Comparison of ENCODE assay signal across 16 cellular contexts in genomic region chr5:68891718-68892117, GRCh38.
DNase-seq lines count a peak whose midpoint lies in the region; ATAC-seq lines count a peak whose summit lies in the region.
"Had no signal": no experiment of that assay in that cellular context is flagged by ENCODE, and none has a peak within 500 bp of the region (broad histone marks: within the 10 kb centered on the region; RNA-seq: fewer than 3 reads in every experiment).

No MANE protein-coding gene starts in this region.

- H3K27ac Mint-ChIP-seq in activated naive CD8-positive, alpha-beta T cell treated with anti-CD3 and anti-CD28 coated beads, Interleukin-2, amount 50 U/mL, for 24 hours, result no peak overlapping the region

- no peaks in the 10 kb centered on the region for H3K9me3 Mint-ChIP-seq in activated naive CD8-positive, alpha-beta T cell treated with anti-CD3 and anti-CD28 coated beads, Interleukin-2, amount 50 U/mL, for 24 hours
- H3K9me3 Mint-ChIP-seq: naive thymus-derived CD8-positive, alpha-beta T cell had no signal

- no peaks in the 10 kb centered on the region for H3K27me3 Mint-ChIP-seq in activated naive CD8-positive, alpha-beta T cell treated with anti-CD3 and anti-CD28 coated beads, Interleukin-2, amount 50 U/mL, for 24 hours
- H3K27me3 Mint-ChIP-seq: naive thymus-derived CD8-positive, alpha-beta T cell had no signal

- H2AFZ ChIP-seq in GM23248, result no peak overlapping the region

- H3K4me2 ChIP-seq in GM23248 (ENCODE audit: unreplicated experiment), result no peak overlapping the region

- no peaks in the 10 kb centered on the region for H3K36me3 ChIP-seq in GM23248 (ENCODE audit: low read depth)
- H3K36me3 ChIP-seq: right atrium auricular region, upper lobe of left lung had no signal

- H3F3A ChIP-seq in GM23248 (ENCODE audit: insufficient read depth), result no peaks in the 10 kb centered on the region

- no peak overlapping the region for H3K27ac ChIP-seq in GM23248
- H3K27ac ChIP-seq: right atrium auricular region, upper lobe of left lung had no signal

- ATAC-seq in GM19395 (IDR thresholded peaks at IDR 0.05; ENCODE audit: unreplicated experiment), result peak; percentile 83
- ATAC-seq in HG03280 (IDR thresholded peaks at IDR 0.05; ENCODE audit: unreplicated experiment), result peak; percentile 66
- ATAC-seq in activated naive CD8-positive, alpha-beta T cell treated with anti-CD3 and anti-CD28 coated beads, Interleukin-2, amount 50 U/mL, for 24 hours, result peak; percentile 76
- ATAC-seq in HG02763 (IDR thresholded peaks at IDR 0.05; ENCODE audit: unreplicated experiment), result no peak
- ATAC-seq: left colon, PC-3 had no signal

- H3K27me3 ChIP-seq in GM23248 (replicated peaks; ENCODE audit: insufficient read depth), result no peaks in the 10 kb centered on the region
- H3K27me3 ChIP-seq: right atrium auricular region, upper lobe of left lung had no signal

- no peaks in the 10 kb centered on the region for H3K9me2 ChIP-seq in GM23248 (ENCODE audit: insufficient read depth)

- no peak overlapping the region for H3K4me3 Mint-ChIP-seq in activated naive CD8-positive, alpha-beta T cell treated with anti-CD3 and anti-CD28 coated beads, Interleukin-2, amount 50 U/mL, for 24 hours

- DNase-seq in activated CD4-positive, alpha-beta T cell treated with anti-CD3 and anti-CD28 coated beads for 48 hours, result peak; percentile 40
- no peak for DNase-seq in activated CD4-positive, alpha-beta T cell treated with anti-CD3 and anti-CD28 coated beads, Interleukin-2, amount 50 U/mL, for 1 hour
- DNase-seq in activated naive CD8-positive, alpha-beta T cell treated with anti-CD3 and anti-CD28 coated beads, Interleukin-2, amount 50 U/mL, for 24 hours, result no peak
- DNase-seq in superior temporal gyrus (ENCODE audit: extremely low spot score), result no peak
- no peak for DNase-seq in GM23248
- DNase-seq: glutamatergic neuron, Karpas-422, left colon, NCI-H2171, PC-3, upper lobe of left lung had no signal

- no peak overlapping the region for H3K9ac ChIP-seq in GM23248

- no peaks in the 10 kb centered on the region for H4K20me1 ChIP-seq in GM23248 (ENCODE audit: insufficient read depth)

- no peaks in the 10 kb centered on the region for H3K9me3 ChIP-seq in GM23248 (ENCODE audit: low read depth)
- H3K9me3 ChIP-seq: right atrium auricular region, upper lobe of left lung had no signal

- no peaks in the 10 kb centered on the region for H3K4me1 ChIP-seq in GM23248 (ENCODE audit: insufficient read depth)
- H3K4me1 ChIP-seq: right atrium auricular region, upper lobe of left lung had no signal

- H3K36me3 Mint-ChIP-seq in activated naive CD8-positive, alpha-beta T cell treated with anti-CD3 and anti-CD28 coated beads, Interleukin-2, amount 50 U/mL, for 24 hours (ENCODE audit: low read depth), result no peaks in the 10 kb centered on the region
- H3K36me3 Mint-ChIP-seq: naive thymus-derived CD8-positive, alpha-beta T cell had no signal

- in situ Hi-C loops in GM23248 (cut with MboI), result no loop called here

- no peak overlapping the region for H3K4me3 ChIP-seq in GM23248
- H3K4me3 ChIP-seq: right atrium auricular region, upper lobe of left lung had no signal

- WGBS in GM23248 (ENCODE audit: low coverage in 1 of 2, low lambda C conversion rate in 2 of 2, missing lambda C conversion rate in 2 of 2), 2 experiments, result 82 to 88% methylated on average over 2 of the region's 2 CpGs

- peaks cover 19% of the 10 kb centered on the region for H3K4me1 Mint-ChIP-seq in activated naive CD8-positive, alpha-beta T cell treated with anti-CD3 and anti-CD28 coated beads, Interleukin-2, amount 50 U/mL, for 24 hours

- no peaks in the 10 kb centered on the region for H3K79me2 ChIP-seq in GM23248 (ENCODE audit: insufficient read depth)
